ENCODE assay signal across 1 cellular context in genomic region chr4:6761540-6762243, GRCh38.
TF ChIP-seq lines count a peak whose summit lies in the region.

No MANE protein-coding gene starts in this region.

TF ChIP-seq in H1, 55 proteins besides CTCF, POLR2A, EP300 and RAD21:
- no peak for TF ChIP-seq CBX5 (IDR thresholded peaks at IDR 0.05; ENCODE audit: low read depth, low read length)
- no peak for TF ChIP-seq BACH1 (IDR thresholded peaks at IDR 0.05; ENCODE audit: low read length)
- TF ChIP-seq TAF7 (optimal IDR thresholded peaks at IDR 0.05; ENCODE audit: borderline replicate concordance, low read depth, low read length): no peak
- TF ChIP-seq BRCA1 (IDR thresholded peaks at IDR 0.05; ENCODE audit: low read depth, low read length): no peak
- TF ChIP-seq HDAC2 (IDR thresholded peaks at IDR 0.05; ENCODE audit: borderline replicate concordance in 1 of 2, low read depth in 2 of 2, low read length in 2 of 2): no peak
- no peak for TF ChIP-seq POLR2AphosphoS5 (IDR thresholded peaks at IDR 0.05; ENCODE audit: low read depth, low read length)
